In the genomic region with DNA sequence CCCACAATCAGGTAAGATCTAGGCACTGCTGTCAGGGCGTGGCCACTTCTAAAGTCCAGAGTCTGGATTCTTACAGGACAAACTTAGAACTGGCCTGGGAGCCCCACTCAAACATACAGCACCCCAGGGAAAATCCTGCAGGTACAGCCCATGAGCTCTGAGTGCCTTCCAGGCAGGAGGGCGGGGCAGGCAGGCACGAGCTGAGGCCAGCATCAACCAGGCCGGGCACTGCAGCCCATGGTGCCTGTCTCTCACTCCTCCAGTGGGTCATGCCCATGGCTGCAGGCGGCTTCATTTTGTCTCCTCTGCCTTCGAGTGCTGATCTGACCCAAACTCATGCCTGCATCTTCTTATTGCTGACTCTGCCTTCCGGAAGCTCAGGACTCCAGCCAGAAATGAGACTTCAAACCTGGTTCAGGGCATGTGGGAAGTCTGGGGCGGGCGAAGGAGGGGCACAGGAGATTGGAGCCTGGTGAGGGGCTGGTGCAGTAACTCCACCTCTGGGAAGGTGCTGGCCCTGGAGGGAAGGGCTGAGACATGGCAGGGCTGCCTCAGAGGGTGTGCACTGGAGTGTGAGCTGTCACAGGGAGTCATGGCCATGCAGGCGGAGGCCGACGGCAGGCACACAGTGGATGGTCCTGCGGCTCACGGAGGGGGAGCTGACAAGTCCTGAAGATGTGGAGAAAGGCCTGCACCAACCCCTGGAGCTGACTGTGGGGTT, we compare ENCODE assay signal across 21 cellular contexts. TPM values are rescaled to one million over a fixed set of nuclear protein-coding genes. Genes with fewer than 3 reads are reported as not detected.
DNase-seq lines count a peak whose midpoint lies in the region; ATAC-seq and TF ChIP-seq lines count a peak whose summit lies in the region.
"Had no signal": no experiment of that assay in that cellular context is flagged by ENCODE, and none has a peak within 500 bp of the region (broad histone marks: within the 10 kb centered on the region; RNA-seq: fewer than 3 reads in every experiment).

No MANE protein-coding gene starts in this region.

- H3K4me3 Mint-ChIP-seq in natural killer cell treated with Interleukin-12 subunit alpha and Interleukin-12 subunit beta and Interleukin-15 and Interleukin-18, amount 100 ng/mL, for 72 hours: no peak overlapping the region
- no peak overlapping the region for H3K4me3 Mint-ChIP-seq in type B pancreatic cell
- H3K4me3 Mint-ChIP-seq: activated CD4-positive, alpha-beta T cell treated with anti-CD3 and anti-CD28 coated beads for 36 hours; CD4-positive, alpha-beta T cell; HFFc6; IgD-negative memory B cell had no signal

- DNase-seq in heart left ventricle: peak in 3 of 5 donors; percentile 4 to 42 (median 17)
- DNase-seq in Right ventricle myocardium inferior (ENCODE audit: missing footprints): no peak
- DNase-seq in right cardiac atrium: peak in 2 of 3 donors; percentile 8 to 49
- DNase-seq in natural killer cell treated with Interleukin-12 subunit alpha and Interleukin-12 subunit beta and Interleukin-15 and Interleukin-18, amount 100 ng/mL, for 72 hours (ENCODE audit: low spot score): peak; percentile 51
- no peak for DNase-seq in type B pancreatic cell (ENCODE audit: extremely low spot score, unreplicated experiment)
- no peak for DNase-seq in NOMO-1 treated with DMSO at 0.1 percent for 48 hours (lab: John Stamatoyannopoulos, UW; ENCODE audit: unreplicated experiment)
- DNase-seq in NCI-H1417 (lab: John Stamatoyannopoulos, UW): no peak
- DNase-seq: activated CD4-positive, alpha-beta T cell treated with anti-CD3 and anti-CD28 coated beads for 36 hours; cerebellar nuclear complex; DMS53; HFFc6; mesenchymal stem cell; MM.1S; NCI-H1694 treated with DMSO at 0.1 percent for 48 hours; NCI-H446; stimulated activated CD4-positive, alpha-beta T cell treated with anti-CD3 and anti-CD28 coated beads, Interleukin-15, amount 100 ng/mL, for 24 hours; testis had no signal

- peaks cover 5% of the 10 kb centered on the region for H3K9me3 Mint-ChIP-seq in natural killer cell treated with Interleukin-12 subunit alpha and Interleukin-12 subunit beta and Interleukin-15 and Interleukin-18, amount 100 ng/mL, for 72 hours
- H3K9me3 Mint-ChIP-seq in type B pancreatic cell: no peaks in the 10 kb centered on the region
- H3K9me3 Mint-ChIP-seq: CD4-positive, alpha-beta T cell had no signal

- TF ChIP-seq CTCF in heart left ventricle (IDR thresholded peaks at IDR 0.05) (no peak), type B pancreatic cell (conservative IDR thresholded peaks at IDR 0.05) (no peak)

- H3K36me3 ChIP-seq in heart left ventricle: peaks cover 0 to 19% (median 7%) of the 10 kb centered on the region in 9 donors

- H3K4me1 ChIP-seq in heart left ventricle (peaks cover 0 to 39% (median 32%) of the 10 kb centered on the region in 12 donors), right cardiac atrium (ENCODE audit: control insufficient read depth, insufficient read depth, low read length) (peaks cover 20% of the 10 kb centered on the region)
- H3K4me1 ChIP-seq: ascending aorta had no signal

- H3K36me3 Mint-ChIP-seq in natural killer cell treated with Interleukin-12 subunit alpha and Interleukin-12 subunit beta and Interleukin-15 and Interleukin-18, amount 100 ng/mL, for 72 hours: peaks cover 6% of the 10 kb centered on the region
- H3K36me3 Mint-ChIP-seq in type B pancreatic cell: peaks cover 19% of the 10 kb centered on the region

- H3K27ac ChIP-seq in heart left ventricle (no peak overlapping the region), right cardiac atrium (ENCODE audit: low read length) (no peak overlapping the region)
- H3K27ac ChIP-seq: ascending aorta, testis had no signal

- no peaks in the 10 kb centered on the region for H3K27me3 ChIP-seq in heart left ventricle
- no peaks in the 10 kb centered on the region for H3K27me3 ChIP-seq in right cardiac atrium (ENCODE audit: control insufficient read depth, insufficient read depth)
- H3K27me3 ChIP-seq: ascending aorta, testis had no signal

- no peak overlapping the region for H3K4me3 ChIP-seq in heart left ventricle
- no peak overlapping the region for H3K4me3 ChIP-seq in right cardiac atrium (ENCODE audit: low read length)
- H3K4me3 ChIP-seq: ascending aorta, testis had no signal

- peaks cover 0 to 17% (median 0%) of the 10 kb centered on the region in 12 donors for H3K9me3 ChIP-seq in heart left ventricle
- no peaks in the 10 kb centered on the region for H3K9me3 ChIP-seq in right cardiac atrium (ENCODE audit: control insufficient read depth, low read length)
- H3K9me3 ChIP-seq: ascending aorta, testis had no signal

- H3K27ac Mint-ChIP-seq in natural killer cell treated with Interleukin-12 subunit alpha and Interleukin-12 subunit beta and Interleukin-15 and Interleukin-18, amount 100 ng/mL, for 72 hours: no peak overlapping the region
- H3K27ac Mint-ChIP-seq in type B pancreatic cell: peak overlapping the region; percentile 41
- H3K27ac Mint-ChIP-seq: activated CD4-positive, alpha-beta T cell treated with anti-CD3 and anti-CD28 coated beads for 36 hours; CD4-positive, alpha-beta T cell; HFFc6 had no signal

- no peaks in the 10 kb centered on the region for H3K27me3 Mint-ChIP-seq in natural killer cell treated with Interleukin-12 subunit alpha and Interleukin-12 subunit beta and Interleukin-15 and Interleukin-18, amount 100 ng/mL, for 72 hours
- H3K27me3 Mint-ChIP-seq in type B pancreatic cell: no peaks in the 10 kb centered on the region
- H3K27me3 Mint-ChIP-seq: activated CD4-positive, alpha-beta T cell treated with anti-CD3 and anti-CD28 coated beads for 36 hours; CD4-positive, alpha-beta T cell; IgD-negative memory B cell had no signal

- WGBS in heart left ventricle, 4 donors: 88 to 94% (median 91%) methylated on average over 14 of the region's 14 CpGs
- WGBS in right cardiac atrium: 89% methylated on average over 14 of the region's 14 CpGs

- ATAC-seq in heart left ventricle (no peak), Right ventricle myocardium inferior (no peak), right cardiac atrium (no peak), HG02588 (IDR thresholded peaks at IDR 0.05; ENCODE audit: unreplicated experiment) (no peak)
- ATAC-seq in natural killer cell treated with Interleukin-12 subunit alpha and Interleukin-12 subunit beta and Interleukin-15 and Interleukin-18, amount 100 ng/mL, for 72 hours: no peak
- ATAC-seq: activated CD4-positive, alpha-beta T cell treated with anti-CD3 and anti-CD28 coated beads for 36 hours had no signal

- TF ChIP-seq POLR2A in heart left ventricle (IDR thresholded peaks at IDR 0.05): no peak

- peaks cover 43 to 46% of the 10 kb centered on the region in 2 donors for H3K4me1 Mint-ChIP-seq in natural killer cell treated with Interleukin-12 subunit alpha and Interleukin-12 subunit beta and Interleukin-15 and Interleukin-18, amount 100 ng/mL, for 72 hours (ENCODE audit: low read depth in 2 of 2)
- H3K4me1 Mint-ChIP-seq in type B pancreatic cell (ENCODE audit: unreplicated experiment): peaks cover 11% of the 10 kb centered on the region

- intact Hi-C loops in heart left ventricle (cut with DNase I) (no loop called here), Right ventricle myocardium inferior (cut with DNase I) (no loop called here), right cardiac atrium (cut with DNase I) (no loop called here)

RNA-seq across cellular contexts. Expression of a gene that starts 40.5 kb away (rescaled TPM):
- 10 to 100 TPM; 18.1 to 87.3 (median 24.9) TPM for total RNA-seq in heart left ventricle
- polyA plus RNA-seq in heart left ventricle: 10 to 100 TPM; 15.6 to 26.5 TPM
- 34.9 TPM for total RNA-seq in Right ventricle myocardium inferior
- total RNA-seq in right cardiac atrium: 10 to 100 TPM; 13.3 to 28.4 (median 21.1) TPM
- 19.8 TPM for polyA plus RNA-seq in right cardiac atrium
- 10 to 100 TPM; 17.5 to 25.5 TPM for total RNA-seq in natural killer cell treated with Interleukin-12 subunit alpha and Interleukin-12 subunit beta and Interleukin-15 and Interleukin-18, amount 100 ng/mL, for 72 hours
- total RNA-seq in type B pancreatic cell (ENCODE audit: low replicate concordance): 64.9 and 75.2 TPM in 2 replicates

Comparison
In these comparisons a context has a peak if more than half of its experiments do, and no peak if none do; other contexts are left out.
1. DNase-seq: peak in heart left ventricle (3 of 5), right cardiac atrium (2 of 3) and natural killer cell treated with Interleukin-12 subunit alpha and Interleukin-12 subunit beta and Interleukin-15 and Interleukin-18, amount 100 ng/mL, for 72 hours (single experiment); none in Right ventricle myocardium inferior (single experiment), type B pancreatic cell (single experiment), NOMO-1 treated with DMSO at 0.1 percent for 48 hours (single experiment) and NCI-H1417 (0 of 3).